ENCODE assay signal across 15 cellular contexts in genomic region chr1:51906306-51907078, GRCh38. TPM values are rescaled to one million over a fixed set of nuclear protein-coding genes. Genes with fewer than 3 reads are reported as not detected.
A peak's percentile ranks its signal among the peaks of the same experiment; 100 is the strongest.
DNase-seq lines count a peak whose midpoint lies in the region; ATAC-seq and TF ChIP-seq lines count a peak whose summit lies in the region.
"Had no signal": no experiment of that assay in that cellular context is flagged by ENCODE, and none has a peak within 500 bp of the region (broad histone marks: within the 10 kb centered on the region; RNA-seq: fewer than 3 reads in every experiment).

No MANE protein-coding gene starts in this region.

- no peaks in the 10 kb centered on the region for H3K9me3 ChIP-seq in colonic mucosa
- H3K9me3 ChIP-seq: neutrophil, thyroid gland had no signal

- ATAC-seq in activated naive CD8-positive, alpha-beta T cell treated with anti-CD3 and anti-CD28 coated beads, Interleukin-2, amount 10 ng/mL, durations not matched to agents 7 days and 5 days (ENCODE audit: low read depth), result no peak
- ATAC-seq in GM21786 (IDR thresholded peaks at IDR 0.05; ENCODE audit: unreplicated experiment), result no peak

- POLR2A ChIA-PET in activated naive CD8-positive, alpha-beta T cell treated with anti-CD3 and anti-CD28 coated beads, Interleukin-2, amount 10 ng/mL, durations not matched to agents 7 days and 5 days (lab: Charles Lee), result no interaction called here

- intact Hi-C loops in colonic mucosa (cut with DNase I), result no loop called here

- no peak for TF ChIP-seq CTCF in colonic mucosa (IDR thresholded peaks at IDR 0.05)

- peaks cover 2% of the 10 kb centered on the region for H3K27me3 Mint-ChIP-seq in activated naive CD8-positive, alpha-beta T cell treated with anti-CD3 and anti-CD28 coated beads, Interleukin-2, amount 10 ng/mL, durations not matched to agents 7 days and 5 days

- H3K27me3 ChIP-seq in colonic mucosa, result no peaks in the 10 kb centered on the region
- H3K27me3 ChIP-seq: thyroid gland had no signal

- H3K27ac Mint-ChIP-seq in activated naive CD8-positive, alpha-beta T cell treated with anti-CD3 and anti-CD28 coated beads, Interleukin-2, amount 10 ng/mL, durations not matched to agents 7 days and 5 days, result peak overlapping the region; percentile 68

- no peaks in the 10 kb centered on the region for H3K36me3 ChIP-seq in colonic mucosa
- H3K36me3 ChIP-seq: neutrophil, thyroid gland had no signal

- peaks cover 4% of the 10 kb centered on the region for H3K36me3 Mint-ChIP-seq in activated naive CD8-positive, alpha-beta T cell treated with anti-CD3 and anti-CD28 coated beads, Interleukin-2, amount 10 ng/mL, durations not matched to agents 7 days and 5 days

- H3K9ac ChIP-seq in colonic mucosa (ENCODE audit: low read depth in 2 of 2, low read length in 2 of 2), result no peak overlapping the region

- H3K4me3 ChIP-seq in colonic mucosa, result no peak overlapping the region
- H3K4me3 ChIP-seq: thyroid gland had no signal

- peak; percentile 64 for DNase-seq in Ammon's horn (ENCODE audit: low spot score)
- DNase-seq in HS-27A (ENCODE audit: low read depth), result peak; percentile 92
- no peak for DNase-seq in activated naive CD8-positive, alpha-beta T cell treated with anti-CD3 and anti-CD28 coated beads, Interleukin-2, amount 10 ng/mL, durations not matched to agents 7 days and 5 days
- DNase-seq in hepatic stellate cell (ENCODE audit: low spot score), result peak; percentile 67
- no peak for DNase-seq in colonic mucosa
- no peak for DNase-seq in NCI-H1105 (lab: John Stamatoyannopoulos, UW)
- DNase-seq in A172 (ENCODE audit: low spot score), result no peak
- DNase-seq: activated T-cell treated with anti-CD3 and anti-CD28 coated beads, Interleukin-2, amount 50 U/mL, for 48 hours; Kasumi-1; NCI-H526 treated with DMSO at 0.1 percent for 48 hours; stimulated activated CD4-positive, alpha-beta T cell treated with anti-CD3 and anti-CD28 coated beads, Interleukin-2, amount 100 ng/mL, for 48 hours; T-helper 9 cell; thyroid gland had no signal

- peaks cover 7% of the 10 kb centered on the region for H3K4me1 Mint-ChIP-seq in activated naive CD8-positive, alpha-beta T cell treated with anti-CD3 and anti-CD28 coated beads, Interleukin-2, amount 10 ng/mL, durations not matched to agents 7 days and 5 days

- no peaks in the 10 kb centered on the region for H3K4me1 ChIP-seq in colonic mucosa
- H3K4me1 ChIP-seq: thyroid gland had no signal

- H3K9me3 Mint-ChIP-seq in activated naive CD8-positive, alpha-beta T cell treated with anti-CD3 and anti-CD28 coated beads, Interleukin-2, amount 10 ng/mL, durations not matched to agents 7 days and 5 days, result peaks cover 4% of the 10 kb centered on the region

- H3K27ac ChIP-seq in colonic mucosa, result no peak overlapping the region
- H3K27ac ChIP-seq: neutrophil, thyroid gland had no signal

- no peak overlapping the region for H3K4me3 Mint-ChIP-seq in activated naive CD8-positive, alpha-beta T cell treated with anti-CD3 and anti-CD28 coated beads, Interleukin-2, amount 10 ng/mL, durations not matched to agents 7 days and 5 days

RNA-seq across cellular contexts. Expression of gene NRDC, which starts 28.0 kb away (rescaled TPM):
- total RNA-seq in activated naive CD8-positive, alpha-beta T cell treated with anti-CD3 and anti-CD28 coated beads, Interleukin-2, amount 10 ng/mL, durations not matched to agents 7 days and 5 days, result 100 to 1,000 TPM; 158 to 170 TPM
- total RNA-seq in colonic mucosa, result 100 to 1,000 TPM in 1 of 2 donors, 10 to 100 TPM in 1; 89.0 to 108 TPM
- total RNA-seq in A172 (2014; rRNA removed; shearing (Covaris generic)), result 41.5 and 63.0 TPM in 2 replicates

Comparison
In these comparisons a context has a peak if more than half of its experiments do, and no peak if none do; other contexts are left out.
1. DNase-seq: peak in Ammon's horn (single experiment), HS-27A (single experiment) and hepatic stellate cell (single experiment); none in activated naive CD8-positive, alpha-beta T cell treated with anti-CD3 and anti-CD28 coated beads, Interleukin-2, amount 10 ng/mL, durations not matched to agents 7 days and 5 days (single experiment), colonic mucosa (single experiment), NCI-H1105 (single experiment) and A172 (single experiment).